Comparison of ENCODE assay signal across 8 cellular contexts in the genomic region with DNA sequence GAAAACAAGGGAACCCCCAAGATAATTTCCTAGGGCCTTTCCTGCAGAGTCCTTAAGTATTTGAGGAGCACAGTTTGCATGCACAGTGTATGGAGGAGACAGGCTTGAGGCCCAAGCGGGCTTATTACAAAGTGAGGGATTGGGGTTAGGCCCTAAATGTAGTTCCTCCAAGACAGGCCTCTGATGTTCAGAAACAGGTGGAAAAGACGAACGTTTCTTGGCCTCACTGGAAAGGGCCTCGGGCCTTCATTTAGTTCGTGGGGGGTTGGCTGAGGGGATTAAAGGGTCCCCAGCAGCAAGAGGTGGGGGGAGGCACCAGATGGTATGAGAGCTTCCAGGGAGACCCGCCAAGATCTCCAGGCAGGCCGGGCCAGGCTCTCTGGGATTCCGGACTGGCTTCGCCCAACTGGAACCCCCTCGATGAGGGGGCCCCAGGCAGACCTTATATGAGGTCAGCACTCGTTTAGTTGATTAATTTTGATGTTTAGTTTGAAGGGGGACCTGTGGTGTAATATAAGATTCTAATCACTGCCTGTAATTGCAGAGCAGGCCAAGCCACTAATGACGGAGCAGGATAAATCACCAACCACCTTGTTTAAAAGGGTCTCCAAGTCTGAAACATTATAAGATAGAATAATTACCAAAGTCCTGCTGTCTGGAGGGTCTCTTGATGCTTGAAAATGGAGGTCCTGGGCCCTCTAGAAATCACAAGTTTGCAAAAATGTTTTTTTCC. TPM values are rescaled to one million over a fixed set of nuclear protein-coding genes. Genes with fewer than 3 reads are reported as not detected.
DNase-seq lines count a peak whose midpoint lies in the region; ATAC-seq and TF ChIP-seq lines count a peak whose summit lies in the region.

No MANE protein-coding gene starts in this region.

- peak overlapping the region; percentile 83 to 97 (median 94) for H3K27ac Mint-ChIP-seq in CD8-positive, alpha-beta memory T cell
- H3K27ac Mint-ChIP-seq in chondrocyte (ENCODE audit: unreplicated experiment) (no peak overlapping the region), nephron (peak overlapping the region in 2 of 3 experiments; percentile 85 to 89)

- no peaks in the 10 kb centered on the region for H3K9me2 ChIP-seq in Karpas-422 (replicated peaks; ENCODE audit: insufficient read depth, low read length)

- H3K27ac ChIP-seq in CD8-positive, alpha-beta memory T cell (ENCODE audit: low read depth, low read length) = peak overlapping the region; percentile 81
- H3K27ac ChIP-seq in Karpas-422 (ENCODE audit: low read length) = peak overlapping the region; percentile 96

- H2AFZ ChIP-seq in Karpas-422 (ENCODE audit: low read length) = no peak overlapping the region

- H3K27me3 ChIP-seq in CD8-positive, alpha-beta memory T cell (ENCODE audit: insufficient read depth, low read length, poor library complexity, severe bottlenecking) = no peaks in the 10 kb centered on the region
- H3K27me3 ChIP-seq in Karpas-422 (ENCODE audit: low read length) = no peaks in the 10 kb centered on the region

- H3K4me1 Mint-ChIP-seq in CD8-positive, alpha-beta memory T cell = peaks cover 43 to 68% (median 50%) of the 10 kb centered on the region in 3 donors
- H3K4me1 Mint-ChIP-seq in chondrocyte (ENCODE audit: low read depth) = peaks cover 21% of the 10 kb centered on the region
- H3K4me1 Mint-ChIP-seq in nephron = peaks cover 9% of the 10 kb centered on the region

- H3K9ac ChIP-seq in Karpas-422 (ENCODE audit: low read length) = peak overlapping the region; percentile 100

- CTCF ChIA-PET in CD8-positive, alpha-beta memory T cell (lab: Charles Lee) = no interaction called here

- peaks cover 16% of the 10 kb centered on the region for H3K36me3 ChIP-seq in CD8-positive, alpha-beta memory T cell (ENCODE audit: insufficient read depth, low read length)
- H3K36me3 ChIP-seq in Karpas-422 (ENCODE audit: insufficient read depth, low read length) = peaks cover 47% of the 10 kb centered on the region

- H3K9me3 ChIP-seq in CD8-positive, alpha-beta memory T cell (ENCODE audit: low read length) = no peaks in the 10 kb centered on the region
- H3K9me3 ChIP-seq in Karpas-422 (ENCODE audit: low read length) = no peaks in the 10 kb centered on the region

- H3K4me1 ChIP-seq in CD8-positive, alpha-beta memory T cell (ENCODE audit: insufficient read depth, low read length) = peaks cover 27% of the 10 kb centered on the region
- peaks cover 43% of the 10 kb centered on the region for H3K4me1 ChIP-seq in Karpas-422 (ENCODE audit: low read length)

- peak overlapping the region; percentile 86 for H3K4me2 ChIP-seq in Karpas-422 (ENCODE audit: low read depth, low read length, poor library complexity, severe bottlenecking)

- POLR2A ChIA-PET in CD8-positive, alpha-beta memory T cell (lab: Charles Lee) = no interaction called here

- peak overlapping the region; percentile 78 to 92 (median 85) for H3K4me3 Mint-ChIP-seq in CD8-positive, alpha-beta memory T cell
- H3K4me3 Mint-ChIP-seq in chondrocyte (ENCODE audit: unreplicated experiment) (peak overlapping the region; percentile 52), nephron (peak overlapping the region; percentile 82 to 85 (median 83))

- no peaks in the 10 kb centered on the region for H3K27me3 Mint-ChIP-seq in CD8-positive, alpha-beta memory T cell
- no peaks in the 10 kb centered on the region for H3K27me3 Mint-ChIP-seq in chondrocyte (ENCODE audit: low read depth)
- peaks cover 15% of the 10 kb centered on the region for H3K27me3 Mint-ChIP-seq in nephron (ENCODE audit: low read depth)

- TF ChIP-seq CTCF in chondrocyte (IDR thresholded peaks at IDR 0.05) = no peak
- no peak for TF ChIP-seq CTCF in nephron (IDR thresholded peaks at IDR 0.05; ENCODE audit: unreplicated experiment in 3 of 3)

- peaks cover 0 to 46% (median 2%) of the 10 kb centered on the region in 3 donors for H3K36me3 Mint-ChIP-seq in CD8-positive, alpha-beta memory T cell
- H3K36me3 Mint-ChIP-seq in chondrocyte (ENCODE audit: low read depth) = peaks cover 1% of the 10 kb centered on the region
- H3K36me3 Mint-ChIP-seq in nephron (ENCODE audit: low read depth) = peaks cover 33% of the 10 kb centered on the region

- H3K79me2 ChIP-seq in Karpas-422 (ENCODE audit: low read length) = peaks cover 35% of the 10 kb centered on the region

- ATAC-seq in GM21723 (IDR thresholded peaks at IDR 0.05; ENCODE audit: unreplicated experiment) = no peak

- H4K20me1 ChIP-seq in Karpas-422 (ENCODE audit: insufficient read depth, low read depth, low read length) = peaks cover 41% of the 10 kb centered on the region

- no peak for DNase-seq in CD8-positive, alpha-beta memory T cell
- no peak for DNase-seq in Karpas-422
- DNase-seq in chondrocyte (ENCODE audit: low spot score) = peak; percentile 36
- no peak for DNase-seq in iPS-NIHi7 (ENCODE audit: extremely low spot score)
- no peak for DNase-seq in SIG-M5 treated with dmso at 0.1 percent for 504 hours (lab: John Stamatoyannopoulos, UW; ENCODE audit: unreplicated experiment)
- DNase-seq in iPS-NIHi11 (ENCODE audit: low spot score) = no peak

- H3K9me3 Mint-ChIP-seq in CD8-positive, alpha-beta memory T cell = no peaks in the 10 kb centered on the region
- H3K9me3 Mint-ChIP-seq in chondrocyte (ENCODE audit: low read depth) = no peaks in the 10 kb centered on the region
- no peaks in the 10 kb centered on the region for H3K9me3 Mint-ChIP-seq in nephron

- peak overlapping the region; percentile 67 for H3K4me3 ChIP-seq in CD8-positive, alpha-beta memory T cell (ENCODE audit: low read length)
- peak overlapping the region; percentile 71 for H3K4me3 ChIP-seq in Karpas-422 (ENCODE audit: low read length)

RNA-seq across cellular contexts. Expression of a gene that starts 2.0 kb away (rescaled TPM):
- 100 to 1,000 TPM; 490 to 506 TPM for total RNA-seq in CD8-positive, alpha-beta memory T cell
- polyA plus RNA-seq in CD8-positive, alpha-beta memory T cell = 33.1 TPM
- 337 and 353 TPM in 2 replicates for total RNA-seq in Karpas-422 (2014; rRNA removed; shearing (Covaris generic); ENCODE audit: low replicate concordance)
- 33.4 to 55.2 TPM (median 37.8 TPM) in 3 replicates for total RNA-seq in chondrocyte

RNA-seq across cellular contexts. Expression of a gene that starts 10.1 kb away (rescaled TPM):
- 10 to 100 TPM; 23.0 to 26.0 TPM for total RNA-seq in CD8-positive, alpha-beta memory T cell
- polyA plus RNA-seq in CD8-positive, alpha-beta memory T cell = 62.5 TPM
- 35.1 and 44.3 TPM in 2 replicates for total RNA-seq in Karpas-422 (2014; rRNA removed; shearing (Covaris generic); ENCODE audit: low replicate concordance)
- 15.5 to 19.0 TPM (median 18.0 TPM) in 3 replicates for total RNA-seq in chondrocyte
